In the genomic region with DNA sequence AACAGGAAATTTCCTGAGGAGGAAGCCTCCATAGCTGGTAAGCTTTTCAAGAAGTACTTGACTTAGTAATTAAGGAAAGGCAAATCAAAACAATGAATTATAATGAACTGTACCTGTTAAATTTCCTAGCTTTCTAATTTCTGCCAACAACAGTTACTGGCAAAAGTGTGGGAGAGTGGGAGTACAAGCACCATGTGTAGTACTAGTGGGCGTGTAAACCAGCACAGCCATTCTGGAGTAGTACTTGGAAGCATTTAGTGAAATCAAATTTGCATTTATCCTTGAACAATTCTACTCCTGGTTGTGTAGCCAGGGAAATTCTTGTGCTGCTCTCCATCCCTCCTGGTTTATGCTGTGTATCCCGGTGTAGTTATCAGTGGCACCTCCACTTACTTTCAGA, we compare ENCODE assay signal across 16 cellular contexts.
A peak's percentile ranks its signal among the peaks of the same experiment; 100 is the strongest.
DNase-seq lines count a peak whose midpoint lies in the region; ATAC-seq and TF ChIP-seq lines count a peak whose summit lies in the region.
"Had no signal": no experiment of that assay in that cellular context is flagged by ENCODE, and none has a peak within 500 bp of the region (broad histone marks: within the 10 kb centered on the region; RNA-seq: fewer than 3 reads in every experiment).

No MANE protein-coding gene starts in this region.

- H3K27me3 ChIP-seq in psoas muscle (ENCODE audit: insufficient read depth in 3 of 3, low read length in 2 of 3), result peaks cover 10 to 70% (median 19%) of the 10 kb centered on the region in 3 donors

- no peak for TF ChIP-seq CTCF in HEK293 (tag by site-specific recombination; IDR thresholded peaks at IDR 0.05)
- TF ChIP-seq CTCF in psoas muscle (IDR thresholded peaks at IDR 0.05), result no peak

- CTCF ChIA-PET in HEK293 (lab: Yijun Ruan, JAX), result no interaction called here

- H3K9me3 ChIP-seq in HEK293 (ENCODE audit: control insufficient read depth, insufficient read depth, low read depth, low read length) (no peaks in the 10 kb centered on the region), psoas muscle (no peaks in the 10 kb centered on the region)
- H3K9me3 ChIP-seq: Caco-2 had no signal

- ATAC-seq in psoas muscle, result no peak
- no peak for ATAC-seq in GM19463 (IDR thresholded peaks at IDR 0.05; ENCODE audit: unreplicated experiment)
- ATAC-seq in HG02678 (IDR thresholded peaks at IDR 0.05; ENCODE audit: unreplicated experiment), result no peak
- ATAC-seq: CD8-positive, alpha-beta T cell had no signal

- no peaks in the 10 kb centered on the region for H3K4me1 ChIP-seq in HEK293 (ENCODE audit: control insufficient read depth, insufficient read depth, low read length)
- H3K4me1 ChIP-seq in psoas muscle, result no peaks in the 10 kb centered on the region

- H3K36me3 ChIP-seq in HEK293 (ENCODE audit: control insufficient read depth in 2 of 2, insufficient read depth in 1 of 2, low read length in 2 of 2) (no peaks in the 10 kb centered on the region), psoas muscle (ENCODE audit: insufficient read depth in 1 of 2, low read depth in 1 of 2) (no peaks in the 10 kb centered on the region)
- H3K36me3 ChIP-seq: BLaER1 treated with 17β-estradiol and CSF1 and Interleukin-3, amounts not matched to agents 10 nM and 100 nM had no signal

- intact Hi-C loops in psoas muscle (cut with DNase I), result no loop called here

- H3K27ac ChIP-seq in HEK293 (ENCODE audit: extremely low read depth, low read depth, low read length) (no peak overlapping the region), psoas muscle (no peak overlapping the region)
- H3K27ac ChIP-seq: BLaER1 treated with 17β-estradiol and CSF1 and Interleukin-3, amounts not matched to agents 10 nM and 100 nM; C4-2B had no signal

- POLR2A ChIA-PET in HEK293 (lab: Yijun Ruan, JAX), result interaction anchor here (0.5 kb wide), 1 partner anchor 993 kb away, joined by 3 read pairs; no protein-coding TSS in a partner anchor

- no peak overlapping the region for H3K4me3 ChIP-seq in HEK293 (ENCODE audit: low read depth, low read length)
- no peak overlapping the region for H3K4me3 ChIP-seq in psoas muscle
- H3K4me3 ChIP-seq: BLaER1 treated with 17β-estradiol and CSF1 and Interleukin-3, amounts not matched to agents 10 nM and 100 nM had no signal

- DNase-seq in islet precursor cell (peak; percentile 7), superior temporal gyrus (ENCODE audit: extremely low spot score) (peak; percentile 52), psoas muscle (no peak)
- DNase-seq: 8988T; ACHN; Caco-2; Calu3; CD4-positive, alpha-beta T cell; CD8-positive, alpha-beta T cell; DMS79 treated with DMSO at 0.1 percent for 48 hours; GF-D8 had no signal

- 98% methylated on average over 2 of the region's 2 CpGs for WGBS in psoas muscle, 3 donors

TF ChIP-seq in HEK293, 187 proteins besides CTCF, POLR2A, EP300 and RAD21:
- TF ChIP-seq ZNF426 (tag by site-specific recombination; IDR thresholded peaks at IDR 0.05), result no peak
- no peak for TF ChIP-seq ZNF677 (tag by site-specific recombination; IDR thresholded peaks at IDR 0.05)
- TF ChIP-seq OSR2 (tag by site-specific recombination; IDR thresholded peaks at IDR 0.05), result no peak
- 0 out of 2 replicates have a peak, but pooled peaks have one; percentile 20 for TF ChIP-seq EGR2 (tag by site-specific recombination; IDR thresholded peaks at IDR 0.05; ENCODE audit: low read depth)
- TF ChIP-seq ZNF148 (tag by site-specific recombination; IDR thresholded peaks at IDR 0.05; ENCODE audit: borderline replicate concordance), result no peak
- no peak for TF ChIP-seq ZNF354C (tag by site-specific recombination; IDR thresholded peaks at IDR 0.05; ENCODE audit: borderline replicate concordance, low read depth)
- TF ChIP-seq, protein P1, sequence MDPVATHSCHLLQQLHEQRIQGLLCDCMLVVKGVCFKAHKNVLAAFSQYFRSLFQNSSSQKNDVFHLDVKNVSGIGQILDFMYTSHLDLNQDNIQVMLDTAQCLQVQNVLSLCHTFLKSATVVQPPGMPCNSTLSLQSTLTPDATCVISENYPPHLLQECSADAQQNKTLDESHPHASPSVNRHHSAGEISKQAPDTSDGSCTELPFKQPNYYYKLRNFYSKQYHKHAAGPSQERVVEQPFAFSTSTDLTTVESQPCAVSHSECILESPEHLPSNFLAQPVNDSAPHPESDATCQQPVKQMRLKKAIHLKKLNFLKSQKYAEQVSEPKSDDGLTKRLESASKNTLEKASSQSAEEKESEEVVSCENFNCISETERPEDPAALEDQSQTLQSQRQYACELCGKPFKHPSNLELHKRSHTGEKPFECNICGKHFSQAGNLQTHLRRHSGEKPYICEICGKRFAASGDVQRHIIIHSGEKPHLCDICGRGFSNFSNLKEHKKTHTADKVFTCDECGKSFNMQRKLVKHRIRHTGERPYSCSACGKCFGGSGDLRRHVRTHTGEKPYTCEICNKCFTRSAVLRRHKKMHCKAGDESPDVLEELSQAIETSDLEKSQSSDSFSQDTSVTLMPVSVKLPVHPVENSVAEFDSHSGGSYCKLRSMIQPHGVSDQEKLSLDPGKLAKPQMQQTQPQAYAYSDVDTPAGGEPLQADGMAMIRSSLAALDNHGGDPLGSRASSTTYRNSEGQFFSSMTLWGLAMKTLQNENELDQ (tag by site-specific recombination; IDR thresholded peaks at IDR 0.05; ENCODE audit: low read depth), result no peak
- TF ChIP-seq ZNF629 (tag by site-specific recombination; IDR thresholded peaks at IDR 0.05), result no peak
TF ChIP-seq in HEK293: peak in this region for 1.

Comparison
In these comparisons a context has a peak if more than half of its experiments do, and no peak if none do; other contexts are left out.
1. DNase-seq: peak in islet precursor cell (single experiment) and superior temporal gyrus (single experiment); none in psoas muscle (0 of 2).